In the genomic region with DNA sequence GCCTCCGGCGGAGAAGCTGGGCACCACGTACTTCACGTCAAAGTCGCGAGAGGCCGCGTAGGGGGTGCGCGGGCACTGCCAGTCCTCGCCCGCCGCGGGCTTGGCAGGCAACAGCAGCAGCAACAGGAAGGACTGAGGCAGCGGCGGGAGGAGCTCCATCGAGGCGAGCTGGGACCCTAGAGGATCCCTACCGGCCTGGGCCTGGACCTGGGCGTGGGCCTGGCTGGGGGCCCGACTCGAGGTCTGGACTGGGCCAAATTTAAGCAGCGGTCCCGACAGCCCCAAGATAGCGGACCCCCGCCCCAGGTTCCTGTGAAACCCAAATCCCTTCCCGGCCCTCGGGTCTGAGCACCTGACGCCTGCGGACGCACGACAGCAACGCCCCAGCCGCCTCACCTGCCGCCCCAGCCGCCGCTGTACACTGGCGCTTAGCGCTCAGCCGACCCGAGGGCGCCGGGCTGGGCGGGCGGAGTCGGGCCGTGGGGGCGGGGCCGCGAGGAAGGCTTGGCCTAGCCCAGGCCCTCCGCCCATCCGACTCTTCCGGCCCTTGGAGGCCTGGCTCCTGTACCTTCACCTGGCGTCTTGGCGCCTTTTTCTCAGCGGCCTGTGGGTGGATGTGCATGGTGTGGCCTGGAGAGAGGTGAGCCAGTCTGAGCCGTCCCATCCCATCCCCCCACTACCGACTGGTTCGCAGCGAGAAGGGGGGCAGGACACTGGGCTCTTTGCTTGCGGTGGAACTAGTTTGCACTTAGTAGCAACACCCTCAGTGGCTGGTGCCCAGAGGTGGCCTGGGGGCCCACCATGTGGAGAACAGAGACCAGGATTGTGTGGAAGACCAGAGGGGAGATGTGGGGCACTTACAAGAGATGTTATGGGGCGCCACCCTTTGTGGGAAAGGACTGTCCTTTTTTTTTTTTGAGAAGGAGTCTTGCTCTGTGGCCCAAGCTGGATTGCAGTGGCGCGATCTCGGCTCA, we compare ENCODE assay signal across 8 cellular contexts. TPM values are rescaled to one million over a fixed set of nuclear protein-coding genes. Genes with fewer than 3 reads are reported as not detected.
DNase-seq lines count a peak whose midpoint lies in the region; ATAC-seq and TF ChIP-seq lines count a peak whose summit lies in the region.

Gene MST1R, minus strand, starts transcription at position 423 of the 974 bp plus-strand sequence. Its CDS starts 264 bp downstream, at position 159.

- H3K4me2 ChIP-seq in OCI-LY7 (ENCODE audit: low read length): peak within 1 kb of the TSS; percentile 19; the same call in 1 of the 2 replicates

- H3K27me3 Mint-ChIP-seq in osteocyte (ENCODE audit: unreplicated experiment): no peaks in the 10 kb centered on the region

- WGBS in heart right ventricle, 2 donors: 28 to 36% methylated on average over 65 of the region's 65 CpGs

- peaks cover 14% of the 10 kb centered on the region for H3K4me1 Mint-ChIP-seq in osteocyte (ENCODE audit: unreplicated experiment)

- TF ChIP-seq CTCF in OCI-LY7 (conservative IDR thresholded peaks at IDR 0.05; ENCODE audit: low read length) (no peak), heart right ventricle (IDR thresholded peaks at IDR 0.05) (no peak), osteocyte (IDR thresholded peaks at IDR 0.05) (no peak)

- no TSS peak for BruUV-seq in OCI-LY7 (replicated peaks; lab: Mats Ljungman, UMichigan)

- H3K27me3 ChIP-seq in heart right ventricle: no peaks in the 10 kb centered on the region

- CTCF ChIA-PET in OCI-LY7 (lab: Charles Lee; ENCODE audit: unreplicated experiment): no interaction called here

- no peaks in the 10 kb centered on the region for H3K9me2 ChIP-seq in OCI-LY7 (ENCODE audit: insufficient read depth, low read length)

- H3K4me3 ChIP-seq in OCI-LY7 (ENCODE audit: low read depth, low read length, poor library complexity, severe bottlenecking): no peak within 1 kb of the TSS
- H3K4me3 ChIP-seq in heart right ventricle: peak within 1 kb of the TSS; percentile 18 to 60 (median 46)
- H3K4me3 ChIP-seq in skeletal muscle cell (ENCODE audit: low read depth, low read length): peak within 1 kb of the TSS; percentile 16

- intact Hi-C loops in OCI-LY7 (cut with micrococcal nuclease; ENCODE audit: unreplicated experiment): loop anchor here (5.0 kb wide), 1 partner anchor 46 kb away; the partner anchor contains the start of gene TRAIP
- intact Hi-C loops in heart right ventricle (cut with DNase I): loop anchor here in 8 of 10 donors (1.0 to 10.0 kb wide), 10 partner anchors 41 to 199 kb away; partner anchors contain the start of genes TRAIP (in 4 of the 8), GMPPB (in 1 of the 8) and INKA1 (in 1 of the 8)

- H3K4me3 Mint-ChIP-seq in osteocyte (ENCODE audit: unreplicated experiment): no peak within 1 kb of the TSS

- POLR2A ChIA-PET in OCI-LY7 (lab: Charles Lee): interaction anchor here (0.7 kb wide), 1 partner anchor 1663 kb away, joined by 3 read pairs; no protein-coding TSS in a partner anchor

- H3K27ac ChIP-seq in OCI-LY7 (ENCODE audit: low read depth, low read length, poor library complexity, severe bottlenecking) (no peak within 1 kb of the TSS), heart right ventricle (peak within 1 kb of the TSS in 9 of 10 donors; percentile 28 to 80 (median 58))

- H2AFZ ChIP-seq in OCI-LY7 (ENCODE audit: low read length): no peak within 1 kb of the TSS

- H3K9me3 ChIP-seq in OCI-LY7 (ENCODE audit: low read length) (no peaks in the 10 kb centered on the region), heart right ventricle (no peaks in the 10 kb centered on the region)

- no peaks in the 10 kb centered on the region for H3K36me3 Mint-ChIP-seq in osteocyte (ENCODE audit: unreplicated experiment)

- H3K27ac Mint-ChIP-seq in osteocyte (ENCODE audit: unreplicated experiment): no peak within 1 kb of the TSS

- H3K36me3 ChIP-seq in OCI-LY7 (ENCODE audit: insufficient read depth, low read length): 0 out of 2 replicates have a peak, but pooled peaks cover 2% of the 10 kb centered on the region
- H3K36me3 ChIP-seq in heart right ventricle: peaks cover 0 to 7% (median 0%) of the 10 kb centered on the region in 9 donors

- no peaks in the 10 kb centered on the region for H4K20me1 ChIP-seq in OCI-LY7 (ENCODE audit: insufficient read depth, low read length)

- H3K4me1 ChIP-seq in OCI-LY7 (ENCODE audit: insufficient read depth, low read length, poor library complexity, severe bottlenecking) (peaks cover 27% of the 10 kb centered on the region), heart right ventricle (peaks cover 8 to 61% (median 39%) of the 10 kb centered on the region in 9 donors)

- no peaks in the 10 kb centered on the region for H3K79me2 ChIP-seq in OCI-LY7 (ENCODE audit: insufficient read depth, low read depth, low read length)

- ATAC-seq in HG02642 (IDR thresholded peaks at IDR 0.05; ENCODE audit: poor library complexity, unreplicated experiment) (peak; percentile 69), heart right ventricle (peak; percentile 72 to 92 (median 84))

- no peaks in the 10 kb centered on the region for H3K9me3 Mint-ChIP-seq in osteocyte (ENCODE audit: unreplicated experiment)

- DNase-seq in EH (ENCODE audit: low read depth) (peak; percentile 35), OCI-LY7 (ENCODE audit: low spot score) (no peak), activated gamma-delta T cell (lab: John Stamatoyannopoulos, UW) (peak; percentile 60), heart right ventricle (peak; percentile 66 to 81), skeletal muscle cell (ENCODE audit: low read depth) (no peak), osteocyte (ENCODE audit: extremely low spot score, unreplicated experiment) (no peak), NCI-H1930 (lab: John Stamatoyannopoulos, UW) (no peak)

RNA-seq across cellular contexts. Expression of gene MST1R, which starts in this region (rescaled TPM):
- 0.05 and 0.82 TPM in 2 replicates for total RNA-seq in OCI-LY7 (2014; rRNA removed; shearing (Covaris generic))
- 0.17 and 0.38 TPM in 2 replicates for total RNA-seq in OCI-LY7 (2022)
- 1 to 10 TPM in 8 of 10 donors, under 1 TPM in 2; 0.53 to 4.4 (median 1.6) TPM for total RNA-seq in heart right ventricle
- 1 to 10 TPM; 1.7 to 7.1 TPM for polyA plus RNA-seq in heart right ventricle
- 1.1 and 1.8 TPM in 2 replicates for total RNA-seq in osteocyte

Comparison
In these comparisons a context has a peak if more than half of its experiments do, and no peak if none do; other contexts are left out.
1. DNase-seq: peak in EH (single experiment), activated gamma-delta T cell (single experiment) and heart right ventricle (2 of 2); none in OCI-LY7 (single experiment), skeletal muscle cell (single experiment), osteocyte (single experiment) and NCI-H1930 (0 of 2).